In the genomic region with DNA sequence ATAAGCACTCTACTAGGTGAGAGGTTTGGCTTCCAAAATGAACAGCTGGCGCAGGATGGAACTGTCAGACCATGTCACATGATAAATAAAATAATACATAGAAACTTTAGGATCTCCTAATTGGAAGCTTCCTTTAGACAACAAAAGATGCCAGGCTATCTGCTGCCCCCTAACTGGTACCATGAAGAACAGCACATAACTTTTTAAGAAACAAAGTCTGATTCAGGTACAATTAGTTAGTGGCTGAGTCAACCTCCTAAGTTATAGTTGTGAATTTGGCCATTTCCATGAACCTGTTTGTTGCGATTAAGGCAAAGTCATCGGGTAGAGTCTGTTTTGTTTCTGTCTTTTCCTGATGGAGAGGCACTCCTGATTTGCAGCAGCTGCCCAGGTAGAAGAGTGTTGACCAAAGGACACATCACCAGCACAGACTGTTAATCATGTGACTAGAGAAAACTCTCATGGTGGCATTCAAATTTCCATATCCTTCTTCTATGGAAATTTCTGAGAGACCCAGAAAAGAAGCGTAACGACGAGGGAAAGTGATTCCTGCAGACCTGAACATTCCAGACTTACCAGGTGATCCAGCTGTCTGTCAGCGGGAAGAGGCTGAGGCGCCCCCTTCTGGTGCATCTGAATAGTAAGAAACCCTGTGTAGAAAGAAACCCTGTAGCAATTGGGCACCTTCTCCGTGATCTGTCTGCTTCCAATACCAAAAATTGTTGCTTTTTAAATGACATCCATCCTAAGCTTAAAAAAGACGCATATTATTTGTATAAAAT, we compare ENCODE assay signal across 10 cellular contexts. TPM values are rescaled to one million over a fixed set of nuclear protein-coding genes. Genes with fewer than 3 reads are reported as not detected.
DNase-seq lines count a peak whose midpoint lies in the region; ATAC-seq and TF ChIP-seq lines count a peak whose summit lies in the region.
"Had no signal": no experiment of that assay in that cellular context is flagged by ENCODE, and none has a peak within 500 bp of the region (broad histone marks: within the 10 kb centered on the region; RNA-seq: fewer than 3 reads in every experiment).

No MANE protein-coding gene starts in this region.

- DNase-seq in NCI-H1105 treated with DMSO at 0.1 percent for 48 hours (lab: John Stamatoyannopoulos, UW) (peak; percentile 19), NCI-H1105 (lab: John Stamatoyannopoulos, UW) (no peak), NCI-H1930 (lab: John Stamatoyannopoulos, UW) (peak; percentile 8 to 24), epithelial cell of esophagus (ENCODE audit: low read depth) (peak; percentile 67), osteoblast (ENCODE audit: insufficient read length, low spot score, missing footprints) (no peak), NCI-H2081 (lab: John Stamatoyannopoulos, UW) (no peak)
- DNase-seq: activated CD4-positive, alpha-beta T cell treated with anti-CD3 and anti-CD28 coated beads for 4 hours; hippocampal formation had no signal

- no peak overlapping the region for H3K4me3 ChIP-seq in epithelial cell of esophagus (ENCODE audit: low read length)
- no peak overlapping the region for H3K4me3 ChIP-seq in osteoblast (ENCODE audit: insufficient read depth, low read length)

- peaks cover 21% of the 10 kb centered on the region for H3K79me2 ChIP-seq in osteoblast (ENCODE audit: insufficient read depth, low read length)

- no peaks in the 10 kb centered on the region for H3K27me3 ChIP-seq in osteoblast (ENCODE audit: insufficient read depth, low read length)

- TF ChIP-seq CTCF in epithelial cell of esophagus (IDR thresholded peaks at IDR 0.05; ENCODE audit: insufficient read depth, low read depth, low read length, missing control alignments) (peak; percentile 66), osteoblast (IDR thresholded peaks at IDR 0.05; ENCODE audit: extremely low read depth, low read depth, low read length) (peak; percentile 40)

- H3K4me1 ChIP-seq in osteoblast (ENCODE audit: insufficient read depth, low read length) = peaks cover 30% of the 10 kb centered on the region

- no peaks in the 10 kb centered on the region for H3K9me3 ChIP-seq in osteoblast (ENCODE audit: low read depth, low read length)

- H4K20me1 ChIP-seq in osteoblast (ENCODE audit: insufficient read depth, low read length) = no peaks in the 10 kb centered on the region

- no peak overlapping the region for H3K27ac ChIP-seq in osteoblast (ENCODE audit: low read depth, low read length)

- no peaks in the 10 kb centered on the region for H3K36me3 ChIP-seq in osteoblast (ENCODE audit: insufficient read depth, low read length)

- H2AFZ ChIP-seq in osteoblast (ENCODE audit: low read length) = no peak overlapping the region

- H3K4me2 ChIP-seq in osteoblast (ENCODE audit: insufficient read depth, low read length) = no peak overlapping the region

- no peak for ATAC-seq in HG03095 (IDR thresholded peaks at IDR 0.05; ENCODE audit: unreplicated experiment)
- ATAC-seq in GM18909 (IDR thresholded peaks at IDR 0.05; ENCODE audit: poor library complexity, unreplicated experiment) = no peak

RNA-seq across cellular contexts. Expression of gene INHBA, which starts 8.6 kb away (rescaled TPM):
- 97.8 and 107 TPM in 2 replicates for total RNA-seq in osteoblast

Comparison
In these comparisons a context has a peak if more than half of its experiments do, and no peak if none do; other contexts are left out.
1. DNase-seq: peak in NCI-H1105 treated with DMSO at 0.1 percent for 48 hours (single experiment), NCI-H1930 (2 of 2) and epithelial cell of esophagus (single experiment); none in NCI-H1105 (single experiment), osteoblast (single experiment) and NCI-H2081 (0 of 2).